ENCODE assay signal across 8 cellular contexts in genomic region chr12:124919646-124920352, GRCh38. TPM values are rescaled to one million over a fixed set of nuclear protein-coding genes. Genes with fewer than 3 reads are reported as not detected.
DNase-seq lines count a peak whose midpoint lies in the region; FAIRE-seq and TF ChIP-seq lines count a peak whose summit lies in the region.

No MANE protein-coding gene starts in this region.

- H3K36me3 Mint-ChIP-seq in activated naive CD8-positive, alpha-beta T cell, result no peaks in the 10 kb centered on the region

- peak overlapping the region; percentile 80 for H3K4me3 Mint-ChIP-seq in activated naive CD8-positive, alpha-beta T cell

- peak overlapping the region; percentile 99 for H3K27ac Mint-ChIP-seq in activated naive CD8-positive, alpha-beta T cell

- H3K9ac ChIP-seq in kidney (ENCODE audit: low read length in 2 of 2), result peak overlapping the region in 1 of 2 donors; percentile 10

- H3K27ac ChIP-seq in kidney (ENCODE audit: low read depth in 2 of 2, low read length in 2 of 2), result peak overlapping the region; percentile 32 to 51
- peak overlapping the region; percentile 81 for H3K27ac ChIP-seq in substantia nigra (ENCODE audit: low read depth, low read length, poor library complexity, severe bottlenecking)

- no peak for FAIRE-seq in kidney (lab: Jason Lieb, UNC)

- no peaks in the 10 kb centered on the region for H3K27me3 Mint-ChIP-seq in activated naive CD8-positive, alpha-beta T cell

- H3K4me3 ChIP-seq in kidney (ENCODE audit: low read length in 2 of 2), result no peak overlapping the region

- H3K9me3 ChIP-seq in kidney (ENCODE audit: control insufficient read depth in 1 of 2, low read length in 2 of 2), result no peaks in the 10 kb centered on the region

- H3K9me3 Mint-ChIP-seq in activated naive CD8-positive, alpha-beta T cell (ENCODE audit: low read depth), result no peaks in the 10 kb centered on the region

- intact Hi-C loops in kidney (cut with DNase I), result no loop called here

- peak; percentile 73 for DNase-seq in ACHN
- DNase-seq in HT1080 (ENCODE audit: low read depth), result peak; percentile 76
- DNase-seq in kidney, result no peak
- DNase-seq in substantia nigra (lab: John Stamatoyannopoulos, UW), result no peak
- no peak for DNase-seq in GM19240 (ENCODE audit: insufficient read length, low spot score)
- no peak for DNase-seq in GDM1 (lab: John Stamatoyannopoulos, UW)
- no peak for DNase-seq in NCI-H774 (lab: John Stamatoyannopoulos, UW)

- peaks cover 16 to 30% of the 10 kb centered on the region in 2 donors for H3K4me1 ChIP-seq in kidney (ENCODE audit: control insufficient read depth in 1 of 2, insufficient read depth in 1 of 2, low read depth in 1 of 2, low read length in 2 of 2)

- TF ChIP-seq CTCF in kidney (IDR thresholded peaks at IDR 0.05; ENCODE audit: borderline replicate concordance, extremely low read depth, insufficient read depth), result no peak

- no peaks in the 10 kb centered on the region for H3K36me3 ChIP-seq in kidney (ENCODE audit: control insufficient read depth in 1 of 2, insufficient read depth in 2 of 2, low read length in 2 of 2)

- peaks cover 77% of the 10 kb centered on the region for H3K4me1 Mint-ChIP-seq in activated naive CD8-positive, alpha-beta T cell (ENCODE audit: low read depth)

- in situ Hi-C loops in ACHN (cut with HindIII; ENCODE audit: low pct_ligation_motif_present, low pct_unique_long_range_greater_than_20kb, low sequenced_read_pairs), result no loop called here

RNA-seq across cellular contexts. Expression of gene UBC, which starts 5.3 kb away (rescaled TPM):
- 1,483 and 1,600 TPM in 2 replicates for total RNA-seq in HT1080 (2014; rRNA removed; shearing (Covaris generic))
- polyA plus RNA-seq in HT1080 (2015; cell fraction: cytosol; rRNA removed), result 761 and 779 TPM in 2 replicates
- 1,911 and 1,983 TPM in 2 replicates for polyA plus RNA-seq in HT1080 (2015; cell fraction: nucleus; rRNA removed)
- 1,132 TPM for total RNA-seq in kidney
- 952 TPM for polyA plus RNA-seq in kidney (ENCODE audit: insufficient read depth, low read depth, low replicate concordance)

RNA-seq across cellular contexts. Expression of gene SCARB1, which starts 56.1 kb away (rescaled TPM):
- 18.6 and 19.5 TPM in 2 replicates for total RNA-seq in HT1080 (2014; rRNA removed; shearing (Covaris generic))
- 23.8 and 27.7 TPM in 2 replicates for polyA plus RNA-seq in HT1080 (2015; cell fraction: cytosol; rRNA removed)
- 41.9 and 46.0 TPM in 2 replicates for polyA plus RNA-seq in HT1080 (2015; cell fraction: nucleus; rRNA removed)
- total RNA-seq in kidney, result 13.2 TPM
- 12.3 TPM for polyA plus RNA-seq in kidney (ENCODE audit: insufficient read depth, low read depth, low replicate concordance)

Comparison
In these comparisons a context has a peak if more than half of its experiments do, and no peak if none do; other contexts are left out.
1. DNase-seq: peak in ACHN (single experiment) and HT1080 (single experiment); none in kidney (single experiment), substantia nigra (0 of 49), GM19240 (single experiment), GDM1 (single experiment) and NCI-H774 (single experiment).